In the genomic region with DNA sequence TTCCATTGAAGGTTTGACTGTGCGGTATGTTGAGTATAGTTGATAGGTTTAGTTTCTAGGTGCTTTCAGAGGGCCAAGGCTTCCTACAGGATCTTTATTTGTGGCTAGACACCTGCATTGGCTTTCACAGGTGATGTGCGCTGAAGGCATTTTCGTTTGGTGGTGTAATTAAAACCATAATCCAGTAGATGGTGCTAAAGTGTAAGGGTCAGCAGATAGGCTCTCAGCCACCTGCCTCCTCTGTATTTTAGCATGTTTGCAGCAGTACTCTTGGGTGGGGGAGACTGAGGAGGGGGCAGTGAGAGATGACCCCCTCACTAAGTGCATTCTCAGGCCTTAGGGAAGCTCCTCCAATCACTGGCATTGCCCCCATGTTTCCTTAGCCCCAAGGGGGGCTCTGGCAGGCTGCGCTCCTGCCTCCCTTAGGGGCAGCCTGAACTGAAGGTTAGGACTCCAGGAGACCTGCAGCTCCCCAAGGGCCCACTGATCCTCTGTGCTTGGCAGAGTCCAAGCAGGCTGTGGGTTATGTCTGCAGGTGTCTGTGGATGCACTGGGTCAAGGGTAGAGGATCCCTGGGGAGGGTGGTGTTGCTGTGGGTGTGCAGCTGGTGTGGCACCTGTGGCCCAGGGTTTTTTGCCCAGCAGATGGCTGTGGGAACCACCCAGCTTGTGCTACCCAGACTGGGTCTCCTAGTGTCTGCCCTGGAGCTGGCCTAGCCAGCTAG, we compare ENCODE assay signal across 9 cellular contexts. TPM values are rescaled to one million over a fixed set of nuclear protein-coding genes. Genes with fewer than 3 reads are reported as not detected.
DNase-seq lines count a peak whose midpoint lies in the region; ATAC-seq and TF ChIP-seq lines count a peak whose summit lies in the region.
"Had no signal": no experiment of that assay in that cellular context is flagged by ENCODE, and none has a peak within 500 bp of the region (broad histone marks: within the 10 kb centered on the region; RNA-seq: fewer than 3 reads in every experiment).

No MANE protein-coding gene starts in this region.

- TF ChIP-seq CTCF in BE2C (IDR thresholded peaks at IDR 0.05; ENCODE audit: low read depth, low read length), result peak; percentile 72
- peak; percentile 49 to 76 (median 71); a peak in 5 of 6 replicates for TF ChIP-seq CTCF in HCT116 (IDR thresholded peaks at IDR 0.05 in 2 of 3, conservative IDR thresholded peaks at IDR 0.05 in 1 of 3; ENCODE audit: borderline replicate concordance in 1 of 3, insufficient read depth in 1 of 3, low read depth in 2 of 3, low read length in 2 of 3)
- peak in 3 of 4 experiments; percentile 6 to 44 (median 13) for TF ChIP-seq CTCF in gastroesophageal sphincter (IDR thresholded peaks at IDR 0.05)

- POLR2A ChIA-PET in HCT116 (lab: Charles Lee), result no interaction called here

- TF ChIP-seq POLR2A in HCT116 (IDR thresholded peaks at IDR 0.05; ENCODE audit: borderline replicate concordance, extremely low read depth, insufficient read depth, insufficient read length), result no peak
- TF ChIP-seq POLR2A in gastroesophageal sphincter (IDR thresholded peaks at IDR 0.05), result no peak

- H3K4me1 ChIP-seq in BE2C (no peaks in the 10 kb centered on the region), HCT116 (ENCODE audit: control insufficient read depth in 1 of 2, insufficient read depth in 2 of 2, low read length in 2 of 2) (no peaks in the 10 kb centered on the region), gastroesophageal sphincter (no peaks in the 10 kb centered on the region)

- intact Hi-C loops in HCT116 (cut with micrococcal nuclease), result loop anchor here (1.0 to 10.0 kb wide), 7 partner anchors 90 to 1324 kb away; partner anchors contain the start of gene SPIN1

- no peak overlapping the region for H3K4me2 ChIP-seq in HCT116 (ENCODE audit: low read length)

- H3K27ac ChIP-seq in HCT116 (ENCODE audit: low read depth, low read length), result no peak overlapping the region
- no peak overlapping the region for H3K27ac ChIP-seq in gastroesophageal sphincter

- no peaks in the 10 kb centered on the region for H4K20me1 ChIP-seq in HCT116 (ENCODE audit: insufficient read depth)

- CTCF ChIA-PET in HCT116 (lab: Charles Lee), result interaction anchor here (1.2 to 3.0 kb wide), 4 partner anchors 91 to 1050 kb away, joined by 4 to 13 read pairs (median 7); no protein-coding TSS in a partner anchor

- H3K27me3 ChIP-seq in BE2C (no peaks in the 10 kb centered on the region), HCT116 (ENCODE audit: insufficient read depth, low read length) (no peaks in the 10 kb centered on the region), gastroesophageal sphincter (peaks cover 28% of the 10 kb centered on the region)

- H3K9me2 ChIP-seq in HCT116 (ENCODE audit: insufficient read depth), result no peaks in the 10 kb centered on the region

- BruUV-seq in HCT116 (replicated peaks; lab: Mats Ljungman, UMichigan), result no TSS peak

- no peak overlapping the region for H2AFZ ChIP-seq in HCT116 (ENCODE audit: low read depth, low read length, poor library complexity, severe bottlenecking)

- H3K9ac ChIP-seq in HCT116 (ENCODE audit: low read length), result no peak overlapping the region

- 70 to 83% methylated on average over 1 to 3 of the region's 4 CpGs for WGBS in gastroesophageal sphincter (ENCODE audit: low coverage in 1 of 2), 2 donors

- H3K79me2 ChIP-seq in HCT116 (ENCODE audit: insufficient read depth, low read length), result no peaks in the 10 kb centered on the region

- RAD21 ChIA-PET in HCT116 (lab: Charles Lee; ENCODE audit: low non-redundant PET in 1 of 2, low total read pairs in 2 of 2, uncharacterized antibody in 2 of 2, unreplicated experiment in 2 of 2), result interaction anchor here in 1 of 2 experiments (0.8 kb wide), 1 partner anchor 91 kb away, joined by 4 read pairs; no protein-coding TSS in a partner anchor

- H3K4me3 ChIP-seq in BE2C (ENCODE audit: low read depth, low read length) (no peak overlapping the region), HCT116 (replicated peaks in 1 of 2; ENCODE audit: low read depth in 1 of 2, low read length in 2 of 2) (no peak overlapping the region), gastroesophageal sphincter (no peak overlapping the region)

- DNase-seq in BE2C (no peak), HCT116 (ENCODE audit: low read depth, low spot score) (peak; percentile 28), RPMI7951 (ENCODE audit: low read depth) (peak; percentile 25), NCI-H146 (lab: John Stamatoyannopoulos, UW) (no peak)
- DNase-seq in activated CD4-positive, alpha-beta T cell treated with anti-CD3 and anti-CD28 coated beads for 4 hours, result no peak

- no peak for TF ChIP-seq EP300 in gastroesophageal sphincter (IDR thresholded peaks at IDR 0.05)

- H3K9me3 ChIP-seq in BE2C, result no peaks in the 10 kb centered on the region
- H3K9me3 ChIP-seq in HCT116 (ENCODE audit: control insufficient read depth in 1 of 2, insufficient read depth in 1 of 2, low read depth in 1 of 2, low read length in 2 of 2), result no peaks in the 10 kb centered on the region
- H3K9me3 ChIP-seq in gastroesophageal sphincter, result peaks cover 0 to 10% (median 0%) of the 10 kb centered on the region in 3 donors

- peak; percentile 91 for TF ChIP-seq RAD21 in HCT116 (IDR thresholded peaks at IDR 0.05; ENCODE audit: low read depth)

- ATAC-seq in HCT116 (peak; percentile 86), gastroesophageal sphincter (no peak), HG03280 (IDR thresholded peaks at IDR 0.05; ENCODE audit: unreplicated experiment) (no peak), GM19395 (IDR thresholded peaks at IDR 0.05; ENCODE audit: unreplicated experiment) (no peak)

- no peaks in the 10 kb centered on the region for H3K36me3 ChIP-seq in BE2C
- H3K36me3 ChIP-seq in HCT116 (ENCODE audit: control insufficient read depth in 1 of 2, insufficient read depth in 2 of 2, low read length in 2 of 2), result no peaks in the 10 kb centered on the region
- H3K36me3 ChIP-seq in gastroesophageal sphincter, result no peaks in the 10 kb centered on the region

TF ChIP-seq in HCT116, 20 proteins besides CTCF, POLR2A, EP300 and RAD21 (continues in another document):
- TF ChIP-seq SP1 (IDR thresholded peaks at IDR 0.05; ENCODE audit: low read depth), result no peak
- no peak for TF ChIP-seq ZFX (IDR thresholded peaks at IDR 0.05)
- TF ChIP-seq EZH2 (IDR thresholded peaks at IDR 0.05), result no peak
- TF ChIP-seq FOSL1 (IDR thresholded peaks at IDR 0.05; ENCODE audit: low read depth), result no peak
- no peak for TF ChIP-seq ZBTB33 (IDR thresholded peaks at IDR 0.05; ENCODE audit: extremely low read depth, insufficient replicate concordance, low read length)
- TF ChIP-seq POLR2AphosphoS5 (IDR thresholded peaks at IDR 0.05; ENCODE audit: low read depth, low read length), result no peak
- no peak for TF ChIP-seq EGR1 (IDR thresholded peaks at IDR 0.05; ENCODE audit: low read depth)
- TF ChIP-seq EZH2phosphoT487 (IDR thresholded peaks at IDR 0.05; ENCODE audit: borderline replicate concordance), result no peak
- TF ChIP-seq JUND (IDR thresholded peaks at IDR 0.05), result no peak
- TF ChIP-seq SRF (IDR thresholded peaks at IDR 0.05; ENCODE audit: low read depth), result no peak
- TF ChIP-seq CEBPB (IDR thresholded peaks at IDR 0.05; ENCODE audit: low read depth), result no peak
- no peak for TF ChIP-seq ATF3 (IDR thresholded peaks at IDR 0.05)
- TF ChIP-seq MAX (IDR thresholded peaks at IDR 0.05), result no peak
- TF ChIP-seq ELF1 (IDR thresholded peaks at IDR 0.05; ENCODE audit: borderline replicate concordance, low read depth), result no peak
- TF ChIP-seq CBX3 (IDR thresholded peaks at IDR 0.05; ENCODE audit: low read depth), result no peak
- TF ChIP-seq YY1 (IDR thresholded peaks at IDR 0.05; ENCODE audit: extremely low read depth, insufficient replicate concordance, low read depth, low read length), result no peak

RNA-seq across cellular contexts. Expression of gene CDK20, which starts 23.4 kb away (rescaled TPM):
- 13.0 TPM for polyA plus RNA-seq in BE2C (2012; ENCODE audit: insufficient read depth, insufficient read length, low read depth)
- total RNA-seq in HCT116 (2021; ENCODE audit: unreplicated experiment) (4.6 TPM), gastroesophageal sphincter (10 to 100 TPM in 2 of 4 donors, 1 to 10 TPM in 2; 7.2 to 11.9 (median 10.6) TPM)
- 5.1 and 6.2 TPM in 2 replicates for polyA plus RNA-seq in HCT116 (2012)
- 3.7 and 5.6 TPM in 2 replicates for total RNA-seq in RPMI7951 (2014; rRNA removed; shearing (Covaris generic))

RNA-seq across cellular contexts. Expression of gene SPATA31C1, which starts 33.2 kb away (rescaled TPM):
- not detected for polyA plus RNA-seq in BE2C (2012; ENCODE audit: insufficient read depth, insufficient read length, low read depth)
- total RNA-seq in HCT116 (2021; ENCODE audit: unreplicated experiment) (not detected), gastroesophageal sphincter (not detected)
- polyA plus RNA-seq in HCT116 (2012), result not detected in 2 replicates
- not detected in 2 replicates for total RNA-seq in RPMI7951 (2014; rRNA removed; shearing (Covaris generic))
- polyA plus RNA-seq: esophagus had no signal

Comparison
In these comparisons a context has a peak if more than half of its experiments do, and no peak if none do; other contexts are left out.
1. DNase-seq: peak in HCT116 (single experiment) and RPMI7951 (single experiment); none in BE2C (single experiment), NCI-H146 (single experiment) and activated CD4-positive, alpha-beta T cell treated with anti-CD3 and anti-CD28 coated beads for 4 hours (0 of 2).
2. CTCF ChIP-seq: peak in every context shown above with its lines; median percentile 72 in BE2C; 71 in HCT116; 13 in gastroesophageal sphincter.